Comparison of ENCODE assay signal across 11 cellular contexts in the genomic region with DNA sequence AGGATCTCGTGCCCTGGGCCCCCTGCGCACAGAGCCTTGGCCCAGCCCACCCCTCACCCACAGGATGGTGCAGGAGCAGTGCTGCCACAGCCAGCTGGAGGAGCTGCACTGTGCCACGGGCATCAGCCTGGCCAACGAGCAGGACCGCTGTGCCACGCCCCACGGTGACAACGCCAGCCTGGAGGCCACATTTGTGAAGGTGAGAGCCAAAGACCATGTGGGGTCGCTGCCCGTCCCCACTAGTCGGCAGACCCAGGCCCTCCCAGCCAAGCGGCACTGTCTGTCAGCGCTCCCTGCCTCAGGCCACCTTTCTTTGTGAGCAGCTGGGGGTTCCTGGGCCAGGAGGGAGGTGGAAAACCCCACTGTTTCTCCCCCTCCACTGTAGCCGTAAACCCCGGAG.
"Had no signal": no experiment of that assay in that cellular context is flagged by ENCODE, and none has a peak within 500 bp of the region (broad histone marks: within the 10 kb centered on the region; RNA-seq: fewer than 3 reads in every experiment).

No MANE protein-coding gene starts in this region.

- H3K4me3 Mint-ChIP-seq: dendritic cell treated with granulocyte-macrophage colony-stimulating factor and Interleukin-4, amounts not matched to agents 40 ng/mL and 50 ng/mL, for 4 days; nephron; stimulated activated naive CD8-positive, alpha-beta T cell treated with anti-CD3 and anti-CD28 coated beads, Interleukin-15, amount 100 ng/mL, for 72 hours had no signal

- H3K27ac Mint-ChIP-seq: dendritic cell treated with granulocyte-macrophage colony-stimulating factor and Interleukin-4, amounts not matched to agents 40 ng/mL and 50 ng/mL, for 4 days; stimulated activated naive CD8-positive, alpha-beta T cell treated with anti-CD3 and anti-CD28 coated beads, Interleukin-15, amount 100 ng/mL, for 72 hours had no signal

- H3K27me3 Mint-ChIP-seq: dendritic cell treated with granulocyte-macrophage colony-stimulating factor and Interleukin-4, amounts not matched to agents 40 ng/mL and 50 ng/mL, for 4 days had no signal

- H3K9me3 Mint-ChIP-seq: dendritic cell treated with granulocyte-macrophage colony-stimulating factor and Interleukin-4, amounts not matched to agents 40 ng/mL and 50 ng/mL, for 4 days; nephron; stimulated activated naive CD8-positive, alpha-beta T cell treated with anti-CD3 and anti-CD28 coated beads, Interleukin-15, amount 100 ng/mL, for 72 hours had no signal

- DNase-seq: activated CD4-positive, CD25-positive, alpha-beta regulatory T cell treated with anti-CD3 and anti-CD28 coated beads, Interleukin-2, amount 50 U/mL, for 72 hours; activated naive CD4-positive, alpha-beta T cell treated with Interleukin-2 at 50 U/mL for 16 hours; activated T-cell treated with anti-CD3 and anti-CD28 coated beads for 4 hours; aorta; occipital lobe; stimulated activated CD4-positive, alpha-beta T cell treated with anti-CD3 and anti-CD28 coated beads, Interleukin-1b, Interleukin-23, amount 100 ng/mL, for 48 hours; stimulated activated naive CD8-positive, alpha-beta T cell treated with anti-CD3 and anti-CD28 coated beads, Interleukin-15, amount 100 ng/mL, for 72 hours; T1000 had no signal

- H3K27ac ChIP-seq: epithelial cell of prostate had no signal

- H3K4me1 Mint-ChIP-seq: stimulated activated naive CD8-positive, alpha-beta T cell treated with anti-CD3 and anti-CD28 coated beads, Interleukin-15, amount 100 ng/mL, for 72 hours had no signal

- ATAC-seq: stimulated activated naive CD8-positive, alpha-beta T cell treated with anti-CD3 and anti-CD28 coated beads, Interleukin-15, amount 100 ng/mL, for 72 hours had no signal
